In genomic region chr1:210597555-210598134, GRCh38 we compare ENCODE assay signal across 8 cellular contexts.
DNase-seq lines count a peak whose midpoint lies in the region; ATAC-seq and TF ChIP-seq lines count a peak whose summit lies in the region.
"Had no signal": no experiment of that assay in that cellular context is flagged by ENCODE, and none has a peak within 500 bp of the region (broad histone marks: within the 10 kb centered on the region; RNA-seq: fewer than 3 reads in every experiment).

No MANE protein-coding gene starts in this region.

- H3K36me3 Mint-ChIP-seq in WTC11 = no peaks in the 10 kb centered on the region
- no peaks in the 10 kb centered on the region for H3K36me3 Mint-ChIP-seq in activated CD4-positive, alpha-beta T cell treated with anti-CD3 and anti-CD28 coated beads, Interleukin-2, amount 10 ng/mL, durations not matched to agents 24 days and 14 days (ENCODE audit: low read depth)

- H3K4me3 Mint-ChIP-seq in WTC11 = no peak overlapping the region
- no peak overlapping the region for H3K4me3 Mint-ChIP-seq in activated CD4-positive, alpha-beta T cell treated with anti-CD3 and anti-CD28 coated beads, Interleukin-2, amount 10 ng/mL, durations not matched to agents 24 days and 14 days
- H3K4me3 Mint-ChIP-seq: T-helper 1 cell treated with Interleukin-12 subunit alpha and Interleukin-12 subunit beta and Interleukin-4 antibody, amounts not matched to agents 30 μg/mL and 1 μg/mL, for 36 hours had no signal

- H3K9me3 Mint-ChIP-seq in WTC11 = peaks cover 4% of the 10 kb centered on the region; the same call in 1 of the 2 replicates
- H3K9me3 Mint-ChIP-seq in activated CD4-positive, alpha-beta T cell treated with anti-CD3 and anti-CD28 coated beads, Interleukin-2, amount 10 ng/mL, durations not matched to agents 24 days and 14 days = no peaks in the 10 kb centered on the region

- peak; percentile 95 for ATAC-seq in GM19351 (IDR thresholded peaks at IDR 0.05; ENCODE audit: unreplicated experiment)
- peak; percentile 75 for ATAC-seq in HG03354 (IDR thresholded peaks at IDR 0.05; ENCODE audit: poor library complexity, severe bottlenecking, unreplicated experiment)
- peak; percentile 62 for ATAC-seq in WTC11

- intact Hi-C loops in activated CD4-positive, alpha-beta T cell treated with anti-CD3 and anti-CD28 coated beads, Interleukin-2, amount 10 ng/mL, durations not matched to agents 24 days and 14 days (cut with micrococcal nuclease) = no loop called here

- DNase-seq in WTC11 (ENCODE audit: low spot score) = no peak
- peak; percentile 56 for DNase-seq in medulla oblongata (ENCODE audit: extremely low spot score)
- DNase-seq in NCI-H1417 treated with DMSO at 0.1 percent for 48 hours (lab: John Stamatoyannopoulos, UW) = no peak
- DNase-seq in stimulated activated CD4-positive, alpha-beta T cell treated with anti-CD3 and anti-CD28 coated beads, Interleukin-2, amount 100 ng/mL, for 48 hours = no peak
- DNase-seq in activated CD4-positive, alpha-beta T cell treated with anti-CD3 and anti-CD28 coated beads, Interleukin-2, amount 10 ng/mL, durations not matched to agents 24 days and 14 days = no peak

- POLR2A ChIA-PET in WTC11 (lab: Charles Lee) = interaction anchor here (0.6 kb wide), 1 partner anchor 294 kb away, joined by 3 read pairs; no protein-coding TSS in a partner anchor

- CTCF ChIA-PET in WTC11 (lab: Charles Lee) = interaction anchor here (1.0 kb wide), 1 partner anchor 536 kb away, joined by 4 read pairs; the partner anchor contains the start of gene KCNH1

- H3K27ac Mint-ChIP-seq in WTC11 = no peak overlapping the region
- no peak overlapping the region for H3K27ac Mint-ChIP-seq in activated CD4-positive, alpha-beta T cell treated with anti-CD3 and anti-CD28 coated beads, Interleukin-2, amount 10 ng/mL, durations not matched to agents 24 days and 14 days
- H3K27ac Mint-ChIP-seq: T-helper 1 cell treated with Interleukin-12 subunit alpha and Interleukin-12 subunit beta and Interleukin-4 antibody, amounts not matched to agents 30 μg/mL and 1 μg/mL, for 36 hours had no signal

- H3K27me3 Mint-ChIP-seq in WTC11 (ENCODE audit: low read depth) = no peaks in the 10 kb centered on the region; the same call in 1 of the 2 replicates
- peaks cover 2% of the 10 kb centered on the region for H3K27me3 Mint-ChIP-seq in activated CD4-positive, alpha-beta T cell treated with anti-CD3 and anti-CD28 coated beads, Interleukin-2, amount 10 ng/mL, durations not matched to agents 24 days and 14 days

- H3K4me1 Mint-ChIP-seq in WTC11 = peaks cover 8% of the 10 kb centered on the region
- H3K4me1 Mint-ChIP-seq in activated CD4-positive, alpha-beta T cell treated with anti-CD3 and anti-CD28 coated beads, Interleukin-2, amount 10 ng/mL, durations not matched to agents 24 days and 14 days = no peaks in the 10 kb centered on the region

- TF ChIP-seq CTCF in WTC11 (IDR thresholded peaks at IDR 0.05) = no peak

TF ChIP-seq in WTC11, 78 proteins besides CTCF, POLR2A, EP300 and RAD21:
- TF ChIP-seq JUN (CRISPR knock-in tag; IDR thresholded peaks at IDR 0.05) (no peak), NR1H2 (CRISPR knock-in tag; IDR thresholded peaks at IDR 0.05) (no peak), ZNF317 (CRISPR knock-in tag; IDR thresholded peaks at IDR 0.05; ENCODE audit: borderline replicate concordance, low read depth) (no peak), CBFB (CRISPR knock-in tag; IDR thresholded peaks at IDR 0.05; ENCODE audit: low read depth) (no peak), RELA (CRISPR knock-in tag; IDR thresholded peaks at IDR 0.05; ENCODE audit: borderline replicate concordance) (no peak), ZNF416 (CRISPR knock-in tag; IDR thresholded peaks at IDR 0.05) (no peak)
- TF ChIP-seq, protein P1, sequence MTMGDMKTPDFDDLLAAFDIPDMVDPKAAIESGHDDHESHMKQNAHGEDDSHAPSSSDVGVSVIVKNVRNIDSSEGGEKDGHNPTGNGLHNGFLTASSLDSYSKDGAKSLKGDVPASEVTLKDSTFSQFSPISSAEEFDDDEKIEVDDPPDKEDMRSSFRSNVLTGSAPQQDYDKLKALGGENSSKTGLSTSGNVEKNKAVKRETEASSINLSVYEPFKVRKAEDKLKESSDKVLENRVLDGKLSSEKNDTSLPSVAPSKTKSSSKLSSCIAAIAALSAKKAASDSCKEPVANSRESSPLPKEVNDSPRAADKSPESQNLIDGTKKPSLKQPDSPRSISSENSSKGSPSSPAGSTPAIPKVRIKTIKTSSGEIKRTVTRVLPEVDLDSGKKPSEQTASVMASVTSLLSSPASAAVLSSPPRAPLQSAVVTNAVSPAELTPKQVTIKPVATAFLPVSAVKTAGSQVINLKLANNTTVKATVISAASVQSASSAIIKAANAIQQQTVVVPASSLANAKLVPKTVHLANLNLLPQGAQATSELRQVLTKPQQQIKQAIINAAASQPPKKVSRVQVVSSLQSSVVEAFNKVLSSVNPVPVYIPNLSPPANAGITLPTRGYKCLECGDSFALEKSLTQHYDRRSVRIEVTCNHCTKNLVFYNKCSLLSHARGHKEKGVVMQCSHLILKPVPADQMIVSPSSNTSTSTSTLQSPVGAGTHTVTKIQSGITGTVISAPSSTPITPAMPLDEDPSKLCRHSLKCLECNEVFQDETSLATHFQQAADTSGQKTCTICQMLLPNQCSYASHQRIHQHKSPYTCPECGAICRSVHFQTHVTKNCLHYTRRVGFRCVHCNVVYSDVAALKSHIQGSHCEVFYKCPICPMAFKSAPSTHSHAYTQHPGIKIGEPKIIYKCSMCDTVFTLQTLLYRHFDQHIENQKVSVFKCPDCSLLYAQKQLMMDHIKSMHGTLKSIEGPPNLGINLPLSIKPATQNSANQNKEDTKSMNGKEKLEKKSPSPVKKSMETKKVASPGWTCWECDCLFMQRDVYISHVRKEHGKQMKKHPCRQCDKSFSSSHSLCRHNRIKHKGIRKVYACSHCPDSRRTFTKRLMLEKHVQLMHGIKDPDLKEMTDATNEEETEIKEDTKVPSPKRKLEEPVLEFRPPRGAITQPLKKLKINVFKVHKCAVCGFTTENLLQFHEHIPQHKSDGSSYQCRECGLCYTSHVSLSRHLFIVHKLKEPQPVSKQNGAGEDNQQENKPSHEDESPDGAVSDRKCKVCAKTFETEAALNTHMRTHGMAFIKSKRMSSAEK (CRISPR knock-in tag; IDR thresholded peaks at IDR 0.05; ENCODE audit: borderline replicate concordance) = no peak
- TF ChIP-seq, protein P2, sequence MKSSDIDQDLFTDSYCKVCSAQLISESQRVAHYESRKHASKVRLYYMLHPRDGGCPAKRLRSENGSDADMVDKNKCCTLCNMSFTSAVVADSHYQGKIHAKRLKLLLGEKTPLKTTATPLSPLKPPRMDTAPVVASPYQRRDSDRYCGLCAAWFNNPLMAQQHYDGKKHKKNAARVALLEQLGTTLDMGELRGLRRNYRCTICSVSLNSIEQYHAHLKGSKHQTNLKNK (CRISPR knock-in tag; IDR thresholded peaks at IDR 0.05) = no peak
- TF ChIP-seq, protein P3, sequence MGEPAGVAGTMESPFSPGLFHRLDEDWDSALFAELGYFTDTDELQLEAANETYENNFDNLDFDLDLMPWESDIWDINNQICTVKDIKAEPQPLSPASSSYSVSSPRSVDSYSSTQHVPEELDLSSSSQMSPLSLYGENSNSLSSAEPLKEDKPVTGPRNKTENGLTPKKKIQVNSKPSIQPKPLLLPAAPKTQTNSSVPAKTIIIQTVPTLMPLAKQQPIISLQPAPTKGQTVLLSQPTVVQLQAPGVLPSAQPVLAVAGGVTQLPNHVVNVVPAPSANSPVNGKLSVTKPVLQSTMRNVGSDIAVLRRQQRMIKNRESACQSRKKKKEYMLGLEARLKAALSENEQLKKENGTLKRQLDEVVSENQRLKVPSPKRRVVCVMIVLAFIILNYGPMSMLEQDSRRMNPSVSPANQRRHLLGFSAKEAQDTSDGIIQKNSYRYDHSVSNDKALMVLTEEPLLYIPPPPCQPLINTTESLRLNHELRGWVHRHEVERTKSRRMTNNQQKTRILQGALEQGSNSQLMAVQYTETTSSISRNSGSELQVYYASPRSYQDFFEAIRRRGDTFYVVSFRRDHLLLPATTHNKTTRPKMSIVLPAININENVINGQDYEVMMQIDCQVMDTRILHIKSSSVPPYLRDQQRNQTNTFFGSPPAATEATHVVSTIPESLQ (CRISPR knock-in tag; IDR thresholded peaks at IDR 0.05) = no peak
